19 cellular contexts compared by ENCODE assay signal in genomic region chr12:10097521-10097920, GRCh38. TPM values are rescaled to one million over a fixed set of nuclear protein-coding genes. Genes with fewer than 3 reads are reported as not detected.
DNase-seq lines count a peak whose midpoint lies in the region; ATAC-seq and TF ChIP-seq lines count a peak whose summit lies in the region.
"Had no signal": no experiment of that assay in that cellular context is flagged by ENCODE, and none has a peak within 500 bp of the region (broad histone marks: within the 10 kb centered on the region; RNA-seq: fewer than 3 reads in every experiment).

No MANE protein-coding gene starts in this region.

- no peaks in the 10 kb centered on the region for H3K36me3 Mint-ChIP-seq in activated CD4-positive, alpha-beta T cell treated with anti-CD3 and anti-CD28 coated beads, Interleukin-2, amount 10 ng/mL, durations not matched to agents 7 days and 5 days (ENCODE audit: low read depth)

- H3K4me3 ChIP-seq in choroid plexus epithelial cell (ENCODE audit: low read depth, low read length) (no peak overlapping the region), hepatocyte (no peak overlapping the region), thyroid gland (replicated peaks in 1 of 3) (no peak overlapping the region)
- H3K4me3 ChIP-seq: ovary, transverse colon had no signal

- 42% methylated on average over 3 of the region's 3 CpGs for WGBS in hepatocyte (ENCODE audit: low lambda C conversion rate, missing lambda C conversion rate)
- WGBS in thyroid gland, 2 donors = 33 to 38% methylated on average over 3 of the region's 3 CpGs

- no peaks in the 10 kb centered on the region for H3K4me1 Mint-ChIP-seq in activated CD4-positive, alpha-beta T cell treated with anti-CD3 and anti-CD28 coated beads, Interleukin-2, amount 10 ng/mL, durations not matched to agents 7 days and 5 days
- H3K4me1 Mint-ChIP-seq: activated CD4-positive, alpha-beta T cell treated with anti-CD3 and anti-CD28 coated beads, Interleukin-2, amount 10 ng/mL, durations not matched to agents 24 days and 14 days had no signal

- no peak overlapping the region for H2AFZ ChIP-seq in hepatocyte

- ATAC-seq in GM19328 (IDR thresholded peaks at IDR 0.05; ENCODE audit: unreplicated experiment) = no peak

- CTCF ChIA-PET in activated CD4-positive, alpha-beta T cell treated with anti-CD3 and anti-CD28 coated beads, Interleukin-2, amount 10 ng/mL, durations not matched to agents 7 days and 5 days (lab: Charles Lee) = no interaction called here

- H3K9me2 ChIP-seq in hepatocyte (replicated peaks; ENCODE audit: insufficient read depth) = no peaks in the 10 kb centered on the region

- H3K27ac Mint-ChIP-seq in activated CD4-positive, alpha-beta T cell treated with anti-CD3 and anti-CD28 coated beads, Interleukin-2, amount 10 ng/mL, durations not matched to agents 7 days and 5 days = peak overlapping the region; percentile 10
- H3K27ac Mint-ChIP-seq: activated CD4-positive, alpha-beta T cell treated with anti-CD3 and anti-CD28 coated beads, Interleukin-2, amount 10 ng/mL, durations not matched to agents 24 days and 14 days had no signal

- no peaks in the 10 kb centered on the region for H3K9me3 Mint-ChIP-seq in activated CD4-positive, alpha-beta T cell treated with anti-CD3 and anti-CD28 coated beads, Interleukin-2, amount 10 ng/mL, durations not matched to agents 7 days and 5 days
- H3K9me3 Mint-ChIP-seq: activated CD4-positive, alpha-beta T cell treated with anti-CD3 and anti-CD28 coated beads, Interleukin-2, amount 10 ng/mL, durations not matched to agents 24 days and 14 days had no signal

- H3K36me3 ChIP-seq in hepatocyte (replicated peaks; ENCODE audit: insufficient read depth, low read depth) = no peaks in the 10 kb centered on the region
- no peaks in the 10 kb centered on the region for H3K36me3 ChIP-seq in thyroid gland
- H3K36me3 ChIP-seq: ovary, transverse colon had no signal

- TF ChIP-seq POLR2A in thyroid gland (IDR thresholded peaks at IDR 0.05) = no peak

- DNase-seq in activated CD4-positive, alpha-beta T cell treated with anti-CD3 and anti-CD28 coated beads, Interleukin-2, amount 10 ng/mL, durations not matched to agents 7 days and 5 days = no peak
- no peak for DNase-seq in activated CD4-positive, alpha-beta T cell treated with anti-CD3 and anti-CD28 coated beads for 48 hours
- DNase-seq in choroid plexus epithelial cell (ENCODE audit: low read depth) = peak; percentile 41
- DNase-seq in hepatocyte (ENCODE audit: low spot score) = no peak
- no peak for DNase-seq in thyroid gland
- DNase-seq in HUDEP-2 (lab: John Stamatoyannopoulos, UW; ENCODE audit: unreplicated experiment in 76 of 76) = no peak
- no peak for DNase-seq in RKO (ENCODE audit: low spot score)
- DNase-seq: activated CD4-positive, alpha-beta T cell treated with anti-CD3 and anti-CD28 coated beads, Interleukin-2, amount 10 ng/mL, durations not matched to agents 24 days and 14 days; activated naive CD4-positive, alpha-beta T cell; DMS153; dorsolateral prefrontal cortex; H7; NCI-H1105 treated with DMSO at 0.1 percent for 48 hours; ovary; transverse colon had no signal

- TF ChIP-seq CTCF in choroid plexus epithelial cell (conservative IDR thresholded peaks at IDR 0.05; ENCODE audit: low read depth, low read length) = no peak
- no peak for TF ChIP-seq CTCF in hepatocyte (IDR thresholded peaks at IDR 0.05; ENCODE audit: poor library complexity)
- no peak for TF ChIP-seq CTCF in thyroid gland (IDR thresholded peaks at IDR 0.05)

- POLR2A ChIA-PET in activated CD4-positive, alpha-beta T cell treated with anti-CD3 and anti-CD28 coated beads, Interleukin-2, amount 10 ng/mL, durations not matched to agents 7 days and 5 days (lab: Charles Lee) = no interaction called here

- H3K27ac ChIP-seq in hepatocyte (no peak overlapping the region), thyroid gland (peak overlapping the region; percentile 17 to 80 (median 36))
- H3K27ac ChIP-seq: 22Rv1, C4-2B, ovary had no signal

- H3K4me2 ChIP-seq in hepatocyte = peak overlapping the region; percentile 35

- H3K27me3 ChIP-seq in hepatocyte (no peaks in the 10 kb centered on the region), thyroid gland (no peaks in the 10 kb centered on the region)
- H3K27me3 ChIP-seq: dorsolateral prefrontal cortex, ovary, transverse colon had no signal

- no peaks in the 10 kb centered on the region for H4K20me1 ChIP-seq in hepatocyte (ENCODE audit: insufficient read depth, poor library complexity, severe bottlenecking)

- H3K4me1 ChIP-seq in hepatocyte (ENCODE audit: insufficient read depth) (peaks cover 24% of the 10 kb centered on the region), thyroid gland (peaks cover 3 to 5% of the 10 kb centered on the region in 2 donors)

- H3K9me3 ChIP-seq in hepatocyte (ENCODE audit: low read depth) (no peaks in the 10 kb centered on the region), thyroid gland (no peaks in the 10 kb centered on the region)
- H3K9me3 ChIP-seq: ovary, transverse colon had no signal

- H3K27me3 Mint-ChIP-seq in activated CD4-positive, alpha-beta T cell treated with anti-CD3 and anti-CD28 coated beads, Interleukin-2, amount 10 ng/mL, durations not matched to agents 7 days and 5 days = peaks cover 5% of the 10 kb centered on the region

- no peak overlapping the region for H3K4me3 Mint-ChIP-seq in activated CD4-positive, alpha-beta T cell treated with anti-CD3 and anti-CD28 coated beads, Interleukin-2, amount 10 ng/mL, durations not matched to agents 7 days and 5 days
- H3K4me3 Mint-ChIP-seq: activated CD4-positive, alpha-beta T cell treated with anti-CD3 and anti-CD28 coated beads, Interleukin-2, amount 10 ng/mL, durations not matched to agents 24 days and 14 days had no signal

- intact Hi-C loops in thyroid gland (cut with DNase I) = no loop called here

- no peaks in the 10 kb centered on the region for H3K79me2 ChIP-seq in hepatocyte

RNA-seq across cellular contexts. Expression of gene CLEC1A, which starts 1.3 kb away (rescaled TPM):
- total RNA-seq in activated CD4-positive, alpha-beta T cell treated with anti-CD3 and anti-CD28 coated beads, Interleukin-2, amount 10 ng/mL, durations not matched to agents 7 days and 5 days = not detected
- total RNA-seq in hepatocyte (3.0 and 6.4 TPM in 2 replicates), thyroid gland (1 to 10 TPM; 2.5 to 9.7 (median 5.2) TPM)
- polyA plus RNA-seq in hepatocyte = 3.6 and 4.2 TPM in 2 replicates
- total RNA-seq: activated CD4-positive, alpha-beta T cell treated with anti-CD3 and anti-CD28 coated beads, Interleukin-2, amount 10 ng/mL, durations not matched to agents 24 days and 14 days; fibroblast of lung; H7 had no signal

RNA-seq across cellular contexts. Expression of gene CLEC7A, which starts 32.5 kb away (rescaled TPM):
- not detected for total RNA-seq in activated CD4-positive, alpha-beta T cell treated with anti-CD3 and anti-CD28 coated beads, Interleukin-2, amount 10 ng/mL, durations not matched to agents 7 days and 5 days
- total RNA-seq in hepatocyte = 1.1 and 2.3 TPM in 2 replicates
- 1.3 and 2.3 TPM in 2 replicates for polyA plus RNA-seq in hepatocyte
- 1 to 10 TPM; 2.7 to 9.4 (median 5.2) TPM for total RNA-seq in thyroid gland
- total RNA-seq: activated CD4-positive, alpha-beta T cell treated with anti-CD3 and anti-CD28 coated beads, Interleukin-2, amount 10 ng/mL, durations not matched to agents 24 days and 14 days; fibroblast of lung had no signal
